ENCODE assay signal across 10 cellular contexts in genomic region chr1:20250346-20250989, GRCh38. TPM values are rescaled to one million over a fixed set of nuclear protein-coding genes. Genes with fewer than 3 reads are reported as not detected.
A peak's percentile ranks its signal among the peaks of the same experiment; 100 is the strongest.
DNase-seq lines count a peak whose midpoint lies in the region; ATAC-seq and TF ChIP-seq lines count a peak whose summit lies in the region.
"Had no signal": no experiment of that assay in that cellular context is flagged by ENCODE, and none has a peak within 500 bp of the region (broad histone marks: within the 10 kb centered on the region; RNA-seq: fewer than 3 reads in every experiment).

No MANE protein-coding gene starts in this region.

- no peaks in the 10 kb centered on the region for H3K9me3 Mint-ChIP-seq in endothelial cell (ENCODE audit: unreplicated experiment)

- WGBS in right cardiac atrium: 41% methylated on average over 7 of the region's 7 CpGs

- TF ChIP-seq CTCF in left ventricle myocardium inferior (IDR thresholded peaks at IDR 0.05; ENCODE audit: borderline replicate concordance) (no peak), Panc1 (IDR thresholded peaks at IDR 0.05) (no peak), upper lobe of right lung (IDR thresholded peaks at IDR 0.05) (no peak), endothelial cell (IDR thresholded peaks at IDR 0.05; ENCODE audit: unreplicated experiment) (no peak)

- DNase-seq in Right ventricle myocardium inferior (ENCODE audit: missing footprints): no peak
- DNase-seq in left ventricle myocardium inferior: no peak
- no peak for DNase-seq in Panc1 (ENCODE audit: low read depth, low spot score)
- peak; percentile 34 to 66 (median 57) for DNase-seq in right cardiac atrium
- no peak for DNase-seq in upper lobe of right lung
- no peak for DNase-seq in endothelial cell (ENCODE audit: low spot score)
- DNase-seq: activated CD4-positive, CD25-positive, alpha-beta regulatory T cell treated with anti-CD3 and anti-CD28 coated beads, Interleukin-2, amount 50 U/mL, for 72 hours; OCI-M1 had no signal

- H3K27ac ChIP-seq in left ventricle myocardium inferior (replicated peaks) (no peak overlapping the region), Panc1 (ENCODE audit: low read length) (no peak overlapping the region), right cardiac atrium (ENCODE audit: low read length) (no peak overlapping the region), upper lobe of right lung (no peak overlapping the region)

- no peaks in the 10 kb centered on the region for H3K4me1 Mint-ChIP-seq in endothelial cell (ENCODE audit: unreplicated experiment)

- BruUV-seq in Panc1 (replicated peaks; lab: Mats Ljungman, UMichigan): no TSS peak

- intact Hi-C loops in Right ventricle myocardium inferior (cut with DNase I): no loop called here
- intact Hi-C loops in left ventricle myocardium inferior (cut with micrococcal nuclease): no loop called here
- intact Hi-C loops in Panc1 (cut with micrococcal nuclease; ENCODE audit: unreplicated experiment): no loop called here
- intact Hi-C loops in right cardiac atrium (cut with DNase I): no loop called here
- intact Hi-C loops in upper lobe of right lung (cut with DNase I): no loop called here

- peak; percentile 50 for ATAC-seq in Right ventricle myocardium inferior
- ATAC-seq in Panc1: peak; percentile 86
- peak; percentile 45 to 82 for ATAC-seq in right cardiac atrium
- ATAC-seq in upper lobe of right lung: peak; percentile 25
- ATAC-seq in GM19023 (IDR thresholded peaks at IDR 0.05; ENCODE audit: unreplicated experiment): no peak
- no peak for ATAC-seq in HG02970 (IDR thresholded peaks at IDR 0.05; ENCODE audit: low FRiP score, unreplicated experiment)

- no peak overlapping the region for H3K4me3 Mint-ChIP-seq in endothelial cell (ENCODE audit: unreplicated experiment)

- in situ Hi-C loops in Panc1 (cut with HindIII; ENCODE audit: low pct_unique_long_range_greater_than_20kb, low sequenced_read_pairs): no loop called here

- H3K4me1 ChIP-seq in left ventricle myocardium inferior: peaks cover 6% of the 10 kb centered on the region
- peaks cover 4% of the 10 kb centered on the region; the same call in 1 of the 2 replicates for H3K4me1 ChIP-seq in Panc1 (ENCODE audit: control insufficient read depth, insufficient read depth, low read length)
- no peaks in the 10 kb centered on the region for H3K4me1 ChIP-seq in right cardiac atrium (ENCODE audit: control insufficient read depth, insufficient read depth, low read length)
- no peaks in the 10 kb centered on the region for H3K4me1 ChIP-seq in upper lobe of right lung

- no peaks in the 10 kb centered on the region for H3K27me3 Mint-ChIP-seq in endothelial cell (ENCODE audit: unreplicated experiment)

- no peak overlapping the region for H3K4me3 ChIP-seq in left ventricle myocardium inferior
- H3K4me3 ChIP-seq in Panc1 (ENCODE audit: low read depth in 2 of 2, low read length in 2 of 2): peak overlapping the region in 1 of 2 experiments; percentile 20; a peak in 1 of 4 replicates
- no peak overlapping the region for H3K4me3 ChIP-seq in right cardiac atrium (ENCODE audit: low read length)
- no peak overlapping the region for H3K4me3 ChIP-seq in upper lobe of right lung

- no peaks in the 10 kb centered on the region for H3K36me3 Mint-ChIP-seq in endothelial cell (ENCODE audit: low read depth, unreplicated experiment)

- H3K9me3 ChIP-seq in left ventricle myocardium inferior (replicated peaks) (no peaks in the 10 kb centered on the region), Panc1 (ENCODE audit: control insufficient read depth, insufficient read depth, low read depth, low read length) (no peaks in the 10 kb centered on the region), right cardiac atrium (ENCODE audit: control insufficient read depth, low read length) (no peaks in the 10 kb centered on the region), upper lobe of right lung (no peaks in the 10 kb centered on the region)

- POLR2A ChIA-PET in Panc1 (lab: Charles Lee): no interaction called here

- H3K36me3 ChIP-seq in left ventricle myocardium inferior: no peaks in the 10 kb centered on the region
- H3K36me3 ChIP-seq in Panc1 (ENCODE audit: control insufficient read depth, insufficient read depth, low read length): no peaks in the 10 kb centered on the region
- no peaks in the 10 kb centered on the region for H3K36me3 ChIP-seq in upper lobe of right lung

- H3K27ac Mint-ChIP-seq in endothelial cell (ENCODE audit: unreplicated experiment): no peak overlapping the region

- CTCF ChIA-PET in Panc1 (lab: Charles Lee): interaction anchor here (0.6 kb wide), 1 partner anchor 84 kb away, joined by 4 read pairs; no protein-coding TSS in a partner anchor

- H3K27me3 ChIP-seq in left ventricle myocardium inferior (ENCODE audit: low read depth) (peaks cover 14% of the 10 kb centered on the region), Panc1 (ENCODE audit: control insufficient read depth, insufficient read depth, low read length) (no peaks in the 10 kb centered on the region; the same call in 1 of the 2 replicates), right cardiac atrium (ENCODE audit: control insufficient read depth, insufficient read depth) (no peaks in the 10 kb centered on the region), upper lobe of right lung (peaks cover 1% of the 10 kb centered on the region)

RNA-seq across cellular contexts. Expression of gene VWA5B1, which starts 40.2 kb away (rescaled TPM):
- total RNA-seq in Right ventricle myocardium inferior: not detected
- total RNA-seq in left ventricle myocardium inferior: 0.16 TPM
- total RNA-seq in Panc1 (2021; ENCODE audit: unreplicated experiment): not detected
- polyA plus RNA-seq in Panc1 (2012; ENCODE audit: insufficient read length): not detected
- under 1 TPM; 0.18 to 0.51 (median 0.25) TPM for total RNA-seq in right cardiac atrium
- 0.18 TPM for polyA plus RNA-seq in right cardiac atrium
- total RNA-seq in upper lobe of right lung: 0.09 TPM
- total RNA-seq in endothelial cell (ENCODE audit: unreplicated experiment): not detected

Comparison
In these comparisons a context has a peak if more than half of its experiments do, and no peak if none do; other contexts are left out.
1. DNase-seq: peak in right cardiac atrium (3 of 3); none in Right ventricle myocardium inferior (single experiment), left ventricle myocardium inferior (single experiment), Panc1 (single experiment), upper lobe of right lung (single experiment) and endothelial cell (single experiment).
2. ATAC-seq: peak in Right ventricle myocardium inferior (single experiment), Panc1 (single experiment), right cardiac atrium (2 of 2) and upper lobe of right lung (single experiment); none in GM19023 (single experiment) and HG02970 (single experiment).